ENCODE assay signal across 37 cellular contexts in genomic region chr14:92241966-92242365, GRCh38.
"Had no signal": no experiment of that assay in that cellular context is flagged by ENCODE, and none has a peak within 500 bp of the region (broad histone marks: within the 10 kb centered on the region; RNA-seq: fewer than 3 reads in every experiment).

No MANE protein-coding gene starts in this region.

- H3K4me1 Mint-ChIP-seq: activated CD4-positive, alpha-beta T cell treated with anti-CD3 and anti-CD28 coated beads for 36 hours; activated naive CD4-positive, alpha-beta T cell treated with anti-CD3 and anti-CD28 coated beads, Interleukin-2, amount 50 U/mL, for 24 hours; brain; central memory CD8-positive, alpha-beta T cell; WTC11 had no signal

- H3K4me3 Mint-ChIP-seq: activated CD4-positive, alpha-beta memory T cell treated with anti-CD3 and anti-CD28 coated beads, Interleukin-2, amount 10 ng/mL, durations not matched to agents 7 days and 5 days; activated CD4-positive, alpha-beta T cell treated with anti-CD3 and anti-CD28 coated beads for 36 hours; activated CD4-positive, alpha-beta T cell treated with anti-CD3 and anti-CD28 coated beads, Interleukin-2, amount 10 ng/mL, durations not matched to agents 7 days and 5 days; activated CD8-positive, alpha-beta memory T cell treated with anti-CD3 and anti-CD28 coated beads, Interleukin-2, amount 10 ng/mL, durations not matched to agents 7 days and 5 days; activated CD8-positive, alpha-beta T cell treated with anti-CD3 and anti-CD28 coated beads, Interleukin-2, amount 10 ng/mL, durations not matched to agents 7 days and 5 days; activated naive CD4-positive, alpha-beta T cell treated with anti-CD3 and anti-CD28 coated beads, Interleukin-2, amount 10 ng/mL, durations not matched to agents 7 days and 5 days; activated naive CD4-positive, alpha-beta T cell treated with anti-CD3 and anti-CD28 coated beads, Interleukin-2, amount 50 U/mL, for 24 hours; activated naive CD8-positive, alpha-beta T cell; activated naive CD8-positive, alpha-beta T cell treated with anti-CD3 and anti-CD28 coated beads, Interleukin-2, amount 10 ng/mL, durations not matched to agents 7 days and 5 days; activated naive CD8-positive, alpha-beta T cell treated with anti-CD3 and anti-CD28 coated beads, Interleukin-2, amount 50 U/mL, for 24 hours; activated T-cell treated with anti-CD3 and anti-CD28 coated beads, Interleukin-2, amount 50 U/mL, for 24 hours; brain; central memory CD8-positive, alpha-beta T cell; T-helper 1 cell treated with Interleukin-12 subunit alpha and Interleukin-12 subunit beta and Interleukin-4 antibody, amounts not matched to agents 30 μg/mL and 1 μg/mL, for 36 hours; T-helper 2 cell treated with Interferon-gamma antibody and Interleukin-4, amounts not matched to agents 5 μg/mL and 100 μg/mL, for 36 hours; WTC11 had no signal

- H3K4me3 ChIP-seq: ascending aorta, cardiac muscle cell had no signal

- H3K27me3 ChIP-seq: ascending aorta, cardiac muscle cell had no signal

- H3K27me3 Mint-ChIP-seq: activated CD4-positive, alpha-beta T cell treated with anti-CD3 and anti-CD28 coated beads for 36 hours; activated naive CD4-positive, alpha-beta T cell treated with anti-CD3 and anti-CD28 coated beads, Interleukin-2, amount 50 U/mL, for 24 hours; activated naive CD8-positive, alpha-beta T cell treated with anti-CD3 and anti-CD28 coated beads, Interleukin-2, amount 50 U/mL, for 24 hours had no signal

- H3K36me3 Mint-ChIP-seq: activated CD8-positive, alpha-beta memory T cell treated with anti-CD3 and anti-CD28 coated beads, Interleukin-2, amount 10 ng/mL, durations not matched to agents 7 days and 5 days; brain had no signal

- H3K27ac Mint-ChIP-seq: activated CD4-positive, alpha-beta memory T cell treated with anti-CD3 and anti-CD28 coated beads, Interleukin-2, amount 10 ng/mL, durations not matched to agents 7 days and 5 days; activated CD4-positive, alpha-beta T cell treated with anti-CD3 and anti-CD28 coated beads for 36 hours; activated CD4-positive, alpha-beta T cell treated with anti-CD3 and anti-CD28 coated beads, Interleukin-2, amount 10 ng/mL, durations not matched to agents 7 days and 5 days; activated CD8-positive, alpha-beta memory T cell treated with anti-CD3 and anti-CD28 coated beads, Interleukin-2, amount 10 ng/mL, durations not matched to agents 7 days and 5 days; activated CD8-positive, alpha-beta T cell treated with anti-CD3 and anti-CD28 coated beads, Interleukin-2, amount 10 ng/mL, durations not matched to agents 7 days and 5 days; activated naive CD4-positive, alpha-beta T cell treated with anti-CD3 and anti-CD28 coated beads, Interleukin-2, amount 10 ng/mL, durations not matched to agents 7 days and 5 days; activated naive CD4-positive, alpha-beta T cell treated with anti-CD3 and anti-CD28 coated beads, Interleukin-2, amount 50 U/mL, for 24 hours; activated naive CD8-positive, alpha-beta T cell; activated naive CD8-positive, alpha-beta T cell treated with anti-CD3 and anti-CD28 coated beads, Interleukin-2, amount 10 ng/mL, durations not matched to agents 7 days and 5 days; activated naive CD8-positive, alpha-beta T cell treated with anti-CD3 and anti-CD28 coated beads, Interleukin-2, amount 50 U/mL, for 24 hours; activated T-cell treated with anti-CD3 and anti-CD28 coated beads, Interleukin-2, amount 50 U/mL, for 24 hours; activated T-helper 2 cell treated with anti-CD3 and anti-CD28 coated beads, Interferon-gamma antibody, Interleukin-2, Interleukin-4, amounts not matched to agents 10 μg/mL and 5 μg/mL and 100 μg/mL, durations not matched to agents 14 hours and 24 hours and 36 hours; brain; T-helper 1 cell treated with Interleukin-12 subunit alpha and Interleukin-12 subunit beta and Interleukin-4 antibody, amounts not matched to agents 30 μg/mL and 1 μg/mL, for 36 hours; T-helper 2 cell treated with Interferon-gamma antibody and Interleukin-4, amounts not matched to agents 5 μg/mL and 100 μg/mL, for 36 hours; WTC11 had no signal

- DNase-seq: activated CD4-positive, alpha-beta memory T cell treated with anti-CD3 and anti-CD28 coated beads, Interleukin-2, amount 10 ng/mL, durations not matched to agents 7 days and 5 days; activated CD4-positive, alpha-beta T cell treated with anti-CD3 and anti-CD28 coated beads for 1 hour; activated CD4-positive, alpha-beta T cell treated with anti-CD3 and anti-CD28 coated beads for 36 hours; activated CD4-positive, alpha-beta T cell treated with anti-CD3 and anti-CD28 coated beads for 48 hours; activated CD4-positive, alpha-beta T cell treated with anti-CD3 and anti-CD28 coated beads, Interleukin-2, amount 10 ng/mL, durations not matched to agents 7 days and 5 days; activated CD4-positive, alpha-beta T cell treated with anti-CD3 and anti-CD28 coated beads, Interleukin-2, amount 50 U/mL, for 48 hours; activated CD4-positive, CD25-positive, alpha-beta regulatory T cell; activated CD8-positive, alpha-beta memory T cell treated with anti-CD3 and anti-CD28 coated beads for 24 hours; activated CD8-positive, alpha-beta memory T cell treated with anti-CD3 and anti-CD28 coated beads, Interleukin-2, amount 10 ng/mL, durations not matched to agents 7 days and 5 days; activated CD8-positive, alpha-beta memory T cell treated with anti-CD3 and anti-CD28 coated beads, Interleukin-2, amount 50 U/mL, for 48 hours; activated CD8-positive, alpha-beta T cell treated with anti-CD3 and anti-CD28 coated beads, Interleukin-2, amount 10 ng/mL, durations not matched to agents 7 days and 5 days; activated effector memory CD4-positive, alpha-beta T cell treated with Interleukin-2 at 50 U/mL for 16 hours; activated gamma-delta T cell; activated naive CD4-positive, alpha-beta T cell treated with anti-CD3 and anti-CD28 coated beads, Interleukin-2, amount 10 ng/mL, durations not matched to agents 7 days and 5 days; activated naive CD4-positive, alpha-beta T cell treated with Interleukin-2 at 50 U/mL for 16 hours; activated naive CD8-positive, alpha-beta T cell treated with anti-CD3 and anti-CD28 coated beads, Interleukin-2, amount 10 ng/mL, durations not matched to agents 7 days and 5 days; activated naive CD8-positive, alpha-beta T cell treated with anti-CD3 and anti-CD28 coated beads, Interleukin-2, amount 50 U/mL, for 24 hours; activated T-cell treated with anti-CD3 and anti-CD28 coated beads, Interleukin-2, amount 50 U/mL, for 24 hours; activated T-cell treated with anti-CD3 and anti-CD28 coated beads, Interleukin-2, amount 50 U/mL, for 48 hours; anterior cingulate cortex; caudate nucleus; cerebellar nuclear complex; T-helper 1 cell; T-helper 2 cell; T-helper 9 cell; WERI-Rb-1 had no signal

- ATAC-seq: activated CD4-positive, alpha-beta T cell treated with anti-CD3 and anti-CD28 coated beads for 36 hours; activated CD4-positive, CD25-positive, alpha-beta regulatory T cell treated with anti-CD3 and anti-CD28 coated beads, Interleukin-2, amount 50 U/mL, for 24 hours; activated CD8-positive, alpha-beta memory T cell treated with anti-CD3 and anti-CD28 coated beads, Interleukin-2, amount 10 ng/mL, durations not matched to agents 7 days and 5 days; activated CD8-positive, alpha-beta T cell treated with anti-CD3 and anti-CD28 coated beads, Interleukin-2, amount 10 ng/mL, durations not matched to agents 7 days and 5 days; activated naive CD8-positive, alpha-beta T cell treated with anti-CD3 and anti-CD28 coated beads, Interleukin-2, amount 50 U/mL, for 24 hours; WTC11 had no signal

- H3K27ac ChIP-seq: ascending aorta, cardiac muscle cell, WERI-Rb-1 had no signal

- H3K36me3 ChIP-seq: ascending aorta, cardiac muscle cell, WERI-Rb-1 had no signal

- H3K4me1 ChIP-seq: ascending aorta had no signal
